26 cellular contexts compared by ENCODE assay signal in the genomic region with DNA sequence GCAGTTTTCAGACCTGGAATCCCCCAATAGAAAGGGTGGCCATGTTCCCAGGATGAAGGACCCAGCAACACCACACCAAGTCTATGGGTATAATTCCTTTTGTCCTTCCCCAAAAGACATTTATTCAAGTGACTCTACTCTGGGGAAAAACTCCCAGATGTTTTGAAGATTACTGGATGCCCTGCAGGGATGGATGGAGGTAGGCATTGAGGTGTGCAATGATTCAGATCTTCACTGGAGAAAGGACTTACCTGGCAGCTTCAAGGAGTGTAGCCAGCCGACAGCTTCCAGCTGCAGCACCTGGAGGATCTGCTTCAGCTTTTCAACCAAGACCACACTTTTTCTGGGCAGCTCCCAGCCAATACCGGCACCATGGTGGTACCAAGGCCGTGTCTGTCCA.
"Had no signal": no experiment of that assay in that cellular context is flagged by ENCODE, and none has a peak within 500 bp of the region (broad histone marks: within the 10 kb centered on the region; RNA-seq: fewer than 3 reads in every experiment).

No MANE protein-coding gene starts in this region.

- H3K27me3 ChIP-seq: ovary, sigmoid colon, spleen, vagina had no signal

- H3K9me3 ChIP-seq: lower lobe of right lung, ovary, suprapubic skin, vagina had no signal

- H3K36me3 ChIP-seq: gastroesophageal sphincter, lower lobe of right lung, ovary, sigmoid colon, spleen, suprapubic skin, transverse colon, vagina had no signal

- H3K4me1 Mint-ChIP-seq: immature natural killer cell; memory B cell; natural killer cell; stimulated activated naive CD8-positive, alpha-beta T cell treated with anti-CD3 and anti-CD28 coated beads, Interleukin-15, amount 100 ng/mL, for 72 hours had no signal

- H3K4me3 ChIP-seq: gastroesophageal sphincter, lower lobe of right lung, ovary, psoas muscle, sigmoid colon, spleen, suprapubic skin, transverse colon, vagina had no signal

- H3K4me3 Mint-ChIP-seq: effector memory CD8-positive, alpha-beta T cell; immature natural killer cell; memory B cell; natural killer cell; stimulated activated naive CD8-positive, alpha-beta T cell treated with anti-CD3 and anti-CD28 coated beads, Interleukin-15, amount 100 ng/mL, for 72 hours had no signal

- H3K4me1 ChIP-seq: lower lobe of right lung, psoas muscle, sigmoid colon, suprapubic skin, transverse colon, vagina had no signal

- H3K27ac Mint-ChIP-seq: effector memory CD8-positive, alpha-beta T cell; immature natural killer cell; memory B cell; natural killer cell; stimulated activated naive CD8-positive, alpha-beta T cell treated with anti-CD3 and anti-CD28 coated beads, Interleukin-15, amount 100 ng/mL, for 72 hours had no signal

- H3K27me3 Mint-ChIP-seq: memory B cell had no signal

- H3K36me3 Mint-ChIP-seq: immature natural killer cell, memory B cell, natural killer cell had no signal

- H3K27ac ChIP-seq: epithelial cell of prostate, gastroesophageal sphincter, lower lobe of right lung, ovary, psoas muscle, sigmoid colon, spleen, suprapubic skin, transverse colon, vagina had no signal

- H3K9me3 Mint-ChIP-seq: effector memory CD8-positive, alpha-beta T cell; memory B cell; stimulated activated naive CD8-positive, alpha-beta T cell treated with anti-CD3 and anti-CD28 coated beads, Interleukin-15, amount 100 ng/mL, for 72 hours had no signal

- DNase-seq: cortex of kidney; effector memory CD8-positive, alpha-beta T cell; foreskin fibroblast; glutamatergic neuron; hypothalamus; immature natural killer cell; islet precursor cell; kidney glomerular epithelial cell; left ventricle myocardium superior; lower lobe of right lung; natural killer cell; occipital lobe; ovary; posterior cingulate gyrus; psoas muscle; right cardiac atrium; sigmoid colon; spleen; stimulated activated naive CD4-positive, alpha-beta T cell; stimulated activated naive CD8-positive, alpha-beta T cell treated with anti-CD3 and anti-CD28 coated beads, Interleukin-15, amount 100 ng/mL, for 72 hours; transverse colon had no signal
